In genomic region chr5:89458330-89458656, GRCh38 we compare ENCODE assay signal across 21 cellular contexts.
DNase-seq lines count a peak whose midpoint lies in the region; TF ChIP-seq lines count a peak whose summit lies in the region.
"Had no signal": no experiment of that assay in that cellular context is flagged by ENCODE, and none has a peak within 500 bp of the region (broad histone marks: within the 10 kb centered on the region; RNA-seq: fewer than 3 reads in every experiment).

No MANE protein-coding gene starts in this region.

- peaks cover 20% of the 10 kb centered on the region for H3K4me1 ChIP-seq in BLaER1
- peaks cover 0 to 18% (median 14%) of the 10 kb centered on the region in 4 donors for H3K4me1 ChIP-seq in sigmoid colon
- H3K4me1 ChIP-seq in stomach = peaks cover 0 to 5% (median 0%) of the 10 kb centered on the region in 4 donors
- H3K4me1 ChIP-seq: pancreas, right lobe of liver, testis had no signal

- WGBS in sigmoid colon, 2 donors = 96% methylated on average over 1 of the region's 1 CpG
- 77 to 91% (median 88%) methylated on average over 1 of the region's 1 CpG for WGBS in stomach, 5 donors

- H3K9me3 ChIP-seq in BLaER1 = no peaks in the 10 kb centered on the region
- peaks cover 0 to 2% (median 0%) of the 10 kb centered on the region in 4 donors for H3K9me3 ChIP-seq in sigmoid colon
- H3K9me3 ChIP-seq in stomach = no peaks in the 10 kb centered on the region
- H3K9me3 ChIP-seq: pancreas, right lobe of liver, testis had no signal

- no peak overlapping the region for H3K9ac ChIP-seq in BLaER1

- H4K20me1 ChIP-seq in BLaER1 = no peaks in the 10 kb centered on the region

- no peak for TF ChIP-seq POLR2A in sigmoid colon (IDR thresholded peaks at IDR 0.05)
- TF ChIP-seq POLR2A in stomach (IDR thresholded peaks at IDR 0.05) = no peak

- peak overlapping the region; percentile 53 for H3K4me2 ChIP-seq in BLaER1

- DNase-seq in NCI-H524 treated with DMSO at 0.1 percent for 48 hours (lab: John Stamatoyannopoulos, UW) (peak; percentile 44), coronary artery (ENCODE audit: low spot score) (no peak), sigmoid colon (no peak), islet precursor cell (no peak), COLO829 (ENCODE audit: low spot score) (no peak), stomach (no peak)
- DNase-seq in activated CD4-positive, alpha-beta T cell treated with anti-CD3 and anti-CD28 coated beads, Interleukin-2, amount 50 U/mL, for 1 hour = no peak
- DNase-seq: activated naive CD4-positive, alpha-beta T cell treated with anti-CD3 and anti-CD28 coated beads, Interleukin-2, amount 50 U/mL, for 16 hours; activated T-cell treated with anti-CD3 and anti-CD28 coated beads, Interleukin-2, amount 50 U/mL, for 48 hours; CD4-positive, CD25-positive, alpha-beta regulatory T cell; central memory CD4-positive, alpha-beta T cell; DMS 273 treated with DMSO at 0.1 percent for 48 hours; mesendoderm; naive thymus-derived CD8-positive, alpha-beta T cell; NCI-H1436; right lobe of liver; testis had no signal

- intact Hi-C loops in sigmoid colon (cut with DNase I) = no loop called here
- intact Hi-C loops in stomach (cut with DNase I; ENCODE audit: low total_unique reads) = no loop called here

- no peak overlapping the region for H3K4me3 ChIP-seq in BLaER1
- no peak overlapping the region for H3K4me3 ChIP-seq in coronary artery
- H3K4me3 ChIP-seq in sigmoid colon = no peak overlapping the region
- no peak overlapping the region for H3K4me3 ChIP-seq in stomach
- H3K4me3 ChIP-seq: pancreas, right lobe of liver, testis had no signal

- H3K36me3 ChIP-seq in BLaER1 (no peaks in the 10 kb centered on the region), sigmoid colon (no peaks in the 10 kb centered on the region), stomach (no peaks in the 10 kb centered on the region)
- H3K36me3 ChIP-seq: pancreas, right lobe of liver had no signal

- no peaks in the 10 kb centered on the region for H3K27me3 ChIP-seq in BLaER1
- no peaks in the 10 kb centered on the region for H3K27me3 ChIP-seq in sigmoid colon
- no peaks in the 10 kb centered on the region for H3K27me3 ChIP-seq in stomach
- H3K27me3 ChIP-seq: foreskin keratinocyte, pancreas, right lobe of liver, testis had no signal

- TF ChIP-seq EP300 in sigmoid colon (IDR thresholded peaks at IDR 0.05) (no peak), stomach (IDR thresholded peaks at IDR 0.05) (no peak)

- TF ChIP-seq CTCF in coronary artery (IDR thresholded peaks at IDR 0.05) (no peak), sigmoid colon (IDR thresholded peaks at IDR 0.05) (no peak), stomach (IDR thresholded peaks at IDR 0.05) (no peak)

- H3K27ac ChIP-seq in BLaER1 (no peak overlapping the region), coronary artery (peak overlapping the region; percentile 74 to 79), sigmoid colon (peak overlapping the region; percentile 4 to 60 (median 32)), stomach (no peak overlapping the region)
- H3K27ac ChIP-seq: epithelial cell of prostate, pancreas, right lobe of liver had no signal

Comparison
In these comparisons a context has a peak if more than half of its experiments do, and no peak if none do; other contexts are left out.
1. H3K27ac ChIP-seq: peak in coronary artery (2 of 2) and sigmoid colon (4 of 4); none in BLaER1 (single experiment) and stomach (0 of 5).